Comparison of ENCODE assay signal across 30 cellular contexts in the genomic region with DNA sequence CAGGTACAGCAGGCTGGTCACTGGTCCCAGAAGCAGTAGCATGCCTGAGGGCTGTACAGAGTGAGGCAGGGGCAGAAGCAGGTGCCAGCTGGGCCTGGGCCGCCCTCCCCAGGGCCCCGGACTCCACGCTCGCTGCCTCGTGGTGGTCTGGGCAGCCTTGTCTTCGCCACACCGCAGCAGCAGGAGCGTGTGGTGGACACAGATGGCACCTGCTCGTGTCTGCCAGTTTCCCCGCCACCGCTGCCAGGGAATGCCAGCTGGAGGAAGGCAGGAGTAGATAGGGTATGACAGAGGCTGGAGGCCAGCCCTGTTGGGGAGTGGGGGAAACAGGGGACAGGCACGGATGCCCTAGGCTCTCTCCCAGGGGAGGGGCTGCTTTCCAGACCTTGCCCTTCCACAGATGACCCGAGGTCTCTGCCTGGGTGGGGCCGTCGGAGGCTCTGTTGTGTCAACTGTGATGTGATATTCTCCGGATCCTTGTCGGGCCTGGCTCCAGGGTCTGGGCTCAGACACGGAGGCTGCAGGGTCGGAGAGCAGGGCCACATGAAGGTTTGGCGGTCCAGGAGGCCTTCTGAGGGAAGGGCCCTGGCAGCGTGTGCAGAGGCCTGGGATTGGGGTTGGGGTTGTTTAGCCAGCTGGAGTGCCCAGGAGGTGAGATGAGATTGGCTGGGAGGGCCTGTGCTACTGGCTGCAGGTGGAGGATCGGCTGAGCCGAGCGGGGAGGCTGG. TPM values are rescaled to one million over a fixed set of nuclear protein-coding genes. Genes with fewer than 3 reads are reported as not detected.
DNase-seq lines count a peak whose midpoint lies in the region; ATAC-seq, FAIRE-seq and TF ChIP-seq lines count a peak whose summit lies in the region.
"Had no signal": no experiment of that assay in that cellular context is flagged by ENCODE, and none has a peak within 500 bp of the region (broad histone marks: within the 10 kb centered on the region; RNA-seq: fewer than 3 reads in every experiment).

No MANE protein-coding gene starts in this region.

- H3K36me3 Mint-ChIP-seq in H9 (ENCODE audit: insufficient read depth in 1 of 3, low read depth in 3 of 3): peaks cover 0 to 1% (median 0%) of the 10 kb centered on the region in 3 experiments; a peak in 1 of 7 replicates
- H3K36me3 Mint-ChIP-seq: activated naive CD4-positive, alpha-beta T cell treated with anti-CD3 and anti-CD28 coated beads, Interleukin-2, amount 10 ng/mL, durations not matched to agents 7 days and 5 days; immature natural killer cell; type B pancreatic cell had no signal

- no peak overlapping the region for H3K4ac ChIP-seq in H9 (ENCODE audit: low read depth, low read length)

- no peak overlapping the region for H4K5ac ChIP-seq in H9 (ENCODE audit: insufficient read length, low read depth, low read length)

- no CpG with 5 or more reads among the region's 24 CpGs for WGBS in H9 (ENCODE audit: extremely low coverage, insufficient read length, low lambda C conversion rate)
- WGBS in psoas muscle, 3 donors: 14 to 46% (median 32%) methylated on average over 21 to 24 of the region's 24 CpGs
- 72 to 83% methylated on average over 24 of the region's 24 CpGs for whole genome bisulfite sequencing in pancreas, 2 donors

- FAIRE-seq in pancreas (lab: Jason Lieb, UNC): no peak
- FAIRE-seq: GM12892 had no signal

- H2AFZ ChIP-seq in H9 (ENCODE audit: low read length): no peak overlapping the region

- H3K79me2 ChIP-seq in H9 (ENCODE audit: insufficient read depth, low read length): no peaks in the 10 kb centered on the region

- no peak overlapping the region for H2BK15ac ChIP-seq in H9 (ENCODE audit: low read depth, low read length)

- peak overlapping the region in 1 of 3 experiments; percentile 87; a peak in 1 of 7 replicates for H3K27ac Mint-ChIP-seq in H9
- H3K27ac Mint-ChIP-seq: activated CD8-positive, alpha-beta T cell treated with anti-CD3 and anti-CD28 coated beads for 36 hours; activated naive CD4-positive, alpha-beta T cell treated with anti-CD3 and anti-CD28 coated beads, Interleukin-2, amount 10 ng/mL, durations not matched to agents 7 days and 5 days; activated T-helper 1 cell treated with anti-CD3 and anti-CD28 coated beads, Interleukin-12 subunit alpha, Interleukin-12 subunit beta, Interleukin-2, Interleukin-4 antibody, amounts not matched to agents 30 ng/mL and 10 ng/mL and 1 ng/mL, durations not matched to agents 14 hours and 24 hours and 36 hours; immature natural killer cell; stimulated activated memory B cell treated with anti-CD40 and anti-IgM and Interleukin-4, amounts not matched to agents 10 μg/mL and 1 μg/mL and 100 μg/mL, for 72 hours; type B pancreatic cell had no signal

- H4K8ac ChIP-seq in H9 (replicated peaks; ENCODE audit: insufficient read length, low read depth, low read length): no peak overlapping the region

- H2BK12ac ChIP-seq in H9 (ENCODE audit: insufficient read length, low read depth, low read length): no peak overlapping the region

- H2BK120ac ChIP-seq in H9 (ENCODE audit: low read depth, low read length, poor library complexity, severe bottlenecking): no peak overlapping the region

- no peak overlapping the region for H2BK20ac ChIP-seq in H9 (ENCODE audit: low read depth, low read length, poor library complexity, severe bottlenecking)

- H3K27me3 Mint-ChIP-seq in H9 (ENCODE audit: low read depth): no peaks in the 10 kb centered on the region; the same call in 1 of the 2 replicates
- H3K27me3 Mint-ChIP-seq: activated CD8-positive, alpha-beta T cell treated with anti-CD3 and anti-CD28 coated beads for 36 hours had no signal

- no peaks in the 10 kb centered on the region for H4K20me1 ChIP-seq in H9 (ENCODE audit: control insufficient read depth, insufficient read depth, insufficient read length)

- H2AK5ac ChIP-seq in H9 (ENCODE audit: insufficient read length, low read length): no peak overlapping the region

- H3K4me3 Mint-ChIP-seq in H9: no peak overlapping the region
- H3K4me3 Mint-ChIP-seq: activated CD8-positive, alpha-beta T cell treated with anti-CD3 and anti-CD28 coated beads for 36 hours; activated naive CD4-positive, alpha-beta T cell treated with anti-CD3 and anti-CD28 coated beads, Interleukin-2, amount 10 ng/mL, durations not matched to agents 7 days and 5 days; activated T-helper 1 cell treated with anti-CD3 and anti-CD28 coated beads, Interleukin-12 subunit alpha, Interleukin-12 subunit beta, Interleukin-2, Interleukin-4 antibody, amounts not matched to agents 30 ng/mL and 10 ng/mL and 1 ng/mL, durations not matched to agents 14 hours and 24 hours and 36 hours; immature natural killer cell; stimulated activated memory B cell treated with anti-CD40 and anti-IgM and Interleukin-4, amounts not matched to agents 10 μg/mL and 1 μg/mL and 100 μg/mL, for 72 hours; type B pancreatic cell had no signal

- TF ChIP-seq CTCF in H9 (conservative IDR thresholded peaks at IDR 0.05) (no peak), psoas muscle (IDR thresholded peaks at IDR 0.05) (no peak), pancreas (IDR thresholded peaks at IDR 0.05) (no peak)

- no peak overlapping the region for H3K23ac ChIP-seq in H9 (ENCODE audit: insufficient read length, low read depth, low read length)

- no peak overlapping the region for H3K56ac ChIP-seq in H9 (ENCODE audit: insufficient read length, low read depth, low read length)

- intact Hi-C loops in left cardiac atrium (cut with DNase I): no loop called here
- intact Hi-C loops in psoas muscle (cut with DNase I): no loop called here
- intact Hi-C loops in pancreas (cut with DNase I): no loop called here

- no peaks in the 10 kb centered on the region for H3K79me1 ChIP-seq in H9 (ENCODE audit: insufficient read depth, low read depth, low read length, poor library complexity, severe bottlenecking)

- H3K36me3 ChIP-seq in psoas muscle (ENCODE audit: insufficient read depth in 1 of 2, low read depth in 1 of 2) (no peaks in the 10 kb centered on the region), pancreas (no peaks in the 10 kb centered on the region)
- H3K36me3 ChIP-seq: brain microvascular endothelial cell, colonic mucosa had no signal

- no peaks in the 10 kb centered on the region for H3K4me1 ChIP-seq in H9 (ENCODE audit: insufficient read depth, low read length)
- H3K4me1 ChIP-seq in psoas muscle: no peaks in the 10 kb centered on the region
- no peaks in the 10 kb centered on the region for H3K4me1 ChIP-seq in pancreas
- H3K4me1 ChIP-seq: colonic mucosa had no signal

- H3T11ph ChIP-seq in H9 (ENCODE audit: low read length): no peak overlapping the region

- no peak overlapping the region for H2BK5ac ChIP-seq in H9 (ENCODE audit: insufficient read length, low read length)

- no peaks in the 10 kb centered on the region for H3K4me1 Mint-ChIP-seq in H9
- H3K4me1 Mint-ChIP-seq: activated naive CD4-positive, alpha-beta T cell treated with anti-CD3 and anti-CD28 coated beads, Interleukin-2, amount 10 ng/mL, durations not matched to agents 7 days and 5 days; immature natural killer cell; stimulated activated memory B cell treated with anti-CD40 and anti-IgM and Interleukin-4, amounts not matched to agents 10 μg/mL and 1 μg/mL and 100 μg/mL, for 72 hours had no signal

- DNase-seq in H9: peak; percentile 22
- peak; percentile 37 for DNase-seq in NCI-H446 treated with DMSO at 0.1 percent for 48 hours (lab: John Stamatoyannopoulos, UW)
- no peak for DNase-seq in left cardiac atrium
- DNase-seq in psoas muscle: no peak
- DNase-seq in stimulated activated CD4-positive, alpha-beta T cell treated with anti-CD3 and anti-CD28 coated beads, Interleukin-4, amount 100 ng/mL, for 24 hours: no peak
- no peak for DNase-seq in activated naive CD4-positive, alpha-beta T cell treated with anti-CD3 and anti-CD28 coated beads, Interleukin-2, amount 50 U/mL, for 16 hours
- no peak for DNase-seq in pancreas
- DNase-seq: activated CD8-positive, alpha-beta memory T cell treated with anti-CD3 and anti-CD28 coated beads, Interleukin-2, amount 50 U/mL, for 48 hours; activated CD8-positive, alpha-beta T cell treated with anti-CD3 and anti-CD28 coated beads for 36 hours; activated naive CD4-positive, alpha-beta T cell treated with anti-CD3 and anti-CD28 coated beads, Interleukin-2, amount 10 ng/mL, durations not matched to agents 7 days and 5 days; amygdala; brain microvascular endothelial cell; colonic mucosa; DMS53; effector memory CD4-positive, alpha-beta T cell; immature natural killer cell; Kasumi-1; NCI-H1417; NCI-H2081 treated with DMSO at 0.1 percent for 48 hours; NCI-H2227 treated with DMSO at 0.1 percent for 48 hours; NCI-H774; stimulated activated CD4-positive, alpha-beta T cell treated with anti-CD3 and anti-CD28 coated beads, Interleukin-15, amount 100 ng/mL, for 24 hours had no signal

- peak; percentile 47 to 73 for ATAC-seq in left cardiac atrium
- peak; percentile 29 to 81 (median 48) for ATAC-seq in psoas muscle
- no peak for ATAC-seq in pancreas
- ATAC-seq: activated CD4-positive, CD25-positive, alpha-beta regulatory T cell treated with anti-CD3 and anti-CD28 coated beads, Interleukin-2, amount 50 U/mL, for 24 hours; activated CD8-positive, alpha-beta T cell treated with anti-CD3 and anti-CD28 coated beads for 36 hours; left lobe of liver; stimulated activated memory B cell treated with anti-CD40 and anti-IgM and Interleukin-4, amounts not matched to agents 10 μg/mL and 1 μg/mL and 100 μg/mL, for 72 hours had no signal

- H3K27me3 ChIP-seq in H9 (ENCODE audit: insufficient read depth, low read length) (no peaks in the 10 kb centered on the region), psoas muscle (ENCODE audit: insufficient read depth in 3 of 3, low read length in 2 of 3) (no peaks in the 10 kb centered on the region), pancreas (no peaks in the 10 kb centered on the region)
- H3K27me3 ChIP-seq: brain microvascular endothelial cell, colonic mucosa had no signal

- H3K18ac ChIP-seq in H9 (ENCODE audit: insufficient read length, low read depth, low read length): no peak overlapping the region

- no peak overlapping the region for H3K4me2 ChIP-seq in H9 (ENCODE audit: insufficient read depth, insufficient read length, low read length)

- H3K23me2 ChIP-seq in H9 (ENCODE audit: insufficient read length, low read depth, low read length, poor library complexity, severe bottlenecking): no peaks in the 10 kb centered on the region

- H3K9ac ChIP-seq in H9 (ENCODE audit: extremely low read depth, insufficient read length, low read length): no peak overlapping the region

- H4K91ac ChIP-seq in H9 (ENCODE audit: insufficient read length, low read depth, low read length): no peak overlapping the region

- no peak overlapping the region for H3K27ac ChIP-seq in H9 (ENCODE audit: insufficient read length, low read depth, low read length)
- no peak overlapping the region for H3K27ac ChIP-seq in psoas muscle
- H3K27ac ChIP-seq in pancreas: no peak overlapping the region
- H3K27ac ChIP-seq: brain microvascular endothelial cell, colonic mucosa, epithelial cell of prostate, SK-N-MC had no signal

- H3K9me3 Mint-ChIP-seq in H9: peaks cover 2 to 4% of the 10 kb centered on the region in 2 experiments; a peak in 4 of 5 replicates
- H3K9me3 Mint-ChIP-seq: activated CD8-positive, alpha-beta T cell treated with anti-CD3 and anti-CD28 coated beads for 36 hours; activated naive CD4-positive, alpha-beta T cell treated with anti-CD3 and anti-CD28 coated beads, Interleukin-2, amount 10 ng/mL, durations not matched to agents 7 days and 5 days; activated T-helper 1 cell treated with anti-CD3 and anti-CD28 coated beads, Interleukin-12 subunit alpha, Interleukin-12 subunit beta, Interleukin-2, Interleukin-4 antibody, amounts not matched to agents 30 ng/mL and 10 ng/mL and 1 ng/mL, durations not matched to agents 14 hours and 24 hours and 36 hours; type B pancreatic cell had no signal

- no peak overlapping the region for H3K4me3 ChIP-seq in psoas muscle
- H3K4me3 ChIP-seq in pancreas: no peak overlapping the region
- H3K4me3 ChIP-seq: colonic mucosa, SK-N-MC had no signal

- H3K14ac ChIP-seq in H9 (ENCODE audit: insufficient read depth, low read length): no peak overlapping the region

- no peaks in the 10 kb centered on the region for H3K9me3 ChIP-seq in H9 (ENCODE audit: control insufficient read depth, low read depth, low read length)
- H3K9me3 ChIP-seq in psoas muscle: no peaks in the 10 kb centered on the region
- no peaks in the 10 kb centered on the region for H3K9me3 ChIP-seq in pancreas
- H3K9me3 ChIP-seq: colonic mucosa had no signal

RNA-seq across cellular contexts. Expression of a gene that starts 33.6 kb away (rescaled TPM):
- total RNA-seq in H9 (2021): 2.0 TPM in 2 replicates
- under 1 TPM; 0.15 to 0.34 TPM for total RNA-seq in left cardiac atrium
- total RNA-seq in psoas muscle: under 1 TPM; 0.61 to 0.91 (median 0.75) TPM
- polyA plus RNA-seq in psoas muscle: under 1 TPM; 0.39 to 0.73 (median 0.42) TPM
- 1 to 10 TPM in 4 of 6 donors, under 1 TPM in 2; 0.49 to 1.9 (median 1.5) TPM for total RNA-seq in pancreas
- polyA plus RNA-seq in pancreas: 1 to 10 TPM; 2.9 to 4.3 TPM

RNA-seq across cellular contexts. Expression of a gene that starts 53.1 kb away (rescaled TPM):
- total RNA-seq in H9 (2021) (2.6 and 3.1 TPM in 2 replicates), left cardiac atrium (1 to 10 TPM; 2.7 to 3.1 TPM), psoas muscle (1 to 10 TPM in 3 of 4 donors, not detected in 1; 1.6 to 4.2 (median 1.9) TPM), pancreas (1 to 10 TPM in 5 of 6 donors, under 1 TPM in 1; 0.88 to 4.3 (median 1.5) TPM)
- polyA plus RNA-seq in psoas muscle (1 to 10 TPM in 1 of 3 donors, under 1 TPM in 2; 0.40 to 4.3 (median 0.80) TPM), pancreas (1 to 10 TPM; 1.6 to 7.1 TPM)

RNA-seq across cellular contexts. Expression of a gene that starts 53.1 kb away (rescaled TPM):
- total RNA-seq in H9 (2021): 27.8 and 29.4 TPM in 2 replicates
- total RNA-seq in left cardiac atrium: 10 to 100 TPM; 10.5 to 11.7 TPM
- total RNA-seq in psoas muscle: 10 to 100 TPM; 11.5 to 19.7 (median 13.8) TPM
- polyA plus RNA-seq in psoas muscle: 10 to 100 TPM in 2 of 3 donors, 1 to 10 TPM in 1; 9.2 to 13.4 (median 10.5) TPM
- 1 to 10 TPM; 4.9 to 9.7 (median 7.4) TPM for total RNA-seq in pancreas
- 1 to 10 TPM; 2.3 to 4.4 TPM for polyA plus RNA-seq in pancreas

Comparison
In these comparisons a context has a peak if more than half of its experiments do, and no peak if none do; other contexts are left out.
1. DNase-seq: peak in H9 (single experiment) and NCI-H446 treated with DMSO at 0.1 percent for 48 hours (single experiment); none in left cardiac atrium (single experiment), psoas muscle (0 of 2), stimulated activated CD4-positive, alpha-beta T cell treated with anti-CD3 and anti-CD28 coated beads, Interleukin-4, amount 100 ng/mL, for 24 hours (single experiment), activated naive CD4-positive, alpha-beta T cell treated with anti-CD3 and anti-CD28 coated beads, Interleukin-2, amount 50 U/mL, for 16 hours (single experiment) and pancreas (0 of 6).
2. ATAC-seq: peak in left cardiac atrium (2 of 2) and psoas muscle (4 of 4); none in pancreas (0 of 4).